Comparison of ENCODE assay signal across 11 cellular contexts in genomic region chr6:26351544-26351953, GRCh38. TPM values are rescaled to one million over a fixed set of nuclear protein-coding genes. Genes with fewer than 3 reads are reported as not detected.
DNase-seq lines count a peak whose midpoint lies in the region; ATAC-seq and TF ChIP-seq lines count a peak whose summit lies in the region.
"Had no signal": no experiment of that assay in that cellular context is flagged by ENCODE, and none has a peak within 500 bp of the region (broad histone marks: within the 10 kb centered on the region; RNA-seq: fewer than 3 reads in every experiment).

No MANE protein-coding gene starts in this region.

- ATAC-seq in psoas muscle (peak in 3 of 4 donors; percentile 42 to 48 (median 44)), GM18909 (IDR thresholded peaks at IDR 0.05; ENCODE audit: poor library complexity, unreplicated experiment) (no peak), GM21423 (IDR thresholded peaks at IDR 0.05; ENCODE audit: unreplicated experiment) (no peak), GM18498 (IDR thresholded peaks at IDR 0.05; ENCODE audit: unreplicated experiment) (no peak)
- ATAC-seq: stimulated activated memory B cell treated with anti-CD40 and anti-IgM and Interleukin-4, amounts not matched to agents 10 μg/mL and 1 μg/mL and 100 μg/mL, for 72 hours had no signal

- no peak overlapping the region for H3K4me3 ChIP-seq in psoas muscle

- DNase-seq in GM04504 (ENCODE audit: low read depth) (peak; percentile 84), RKO (ENCODE audit: low spot score) (peak; percentile 97), epidermal melanocyte (ENCODE audit: insufficient read length, low spot score) (peak; percentile 30), psoas muscle (no peak), NCI-H128 (lab: John Stamatoyannopoulos, UW; ENCODE audit: unreplicated experiment) (no peak)
- DNase-seq: activated effector memory CD4-positive, alpha-beta T cell treated with anti-CD3 and anti-CD28 coated beads, Interleukin-2, amount 50 U/mL, for 16 hours; NCI-H1436 had no signal

- 47 to 55% (median 50%) methylated on average over 4 of the region's 4 CpGs for WGBS in psoas muscle, 3 donors

- no peak for TF ChIP-seq CTCF in psoas muscle (IDR thresholded peaks at IDR 0.05)

- intact Hi-C loops in psoas muscle (cut with DNase I) = no loop called here

- H3K36me3 ChIP-seq in psoas muscle (ENCODE audit: insufficient read depth in 1 of 2, low read depth in 1 of 2) = no peaks in the 10 kb centered on the region

- H3K27me3 ChIP-seq in psoas muscle (ENCODE audit: insufficient read depth in 3 of 3, low read length in 2 of 3) = no peaks in the 10 kb centered on the region

- H3K27ac ChIP-seq in psoas muscle = no peak overlapping the region

- no peaks in the 10 kb centered on the region for H3K4me1 ChIP-seq in psoas muscle

- H3K9me3 ChIP-seq in psoas muscle = no peaks in the 10 kb centered on the region

RNA-seq across cellular contexts. Expression of gene BTN3A2, which starts 13.4 kb away (rescaled TPM):
- total RNA-seq in psoas muscle = 10 to 100 TPM in 1 of 4 donors, 1 to 10 TPM in 3; 3.2 to 11.4 (median 6.3) TPM
- polyA plus RNA-seq in psoas muscle = 1 to 10 TPM; 5.3 to 9.6 (median 7.1) TPM

RNA-seq across cellular contexts. Expression of gene BTN2A2, which starts 31.4 kb away (rescaled TPM):
- total RNA-seq in psoas muscle = 1 to 10 TPM; 1.5 to 4.9 (median 2.0) TPM
- polyA plus RNA-seq in psoas muscle = 1 to 10 TPM; 1.2 to 2.1 (median 1.4) TPM

RNA-seq across cellular contexts. Expression of gene BTN3A1, which starts 50.5 kb away (rescaled TPM):
- 1 to 10 TPM; 1.8 to 9.3 (median 3.2) TPM for total RNA-seq in psoas muscle
- 1 to 10 TPM; 2.4 to 6.2 (median 3.3) TPM for polyA plus RNA-seq in psoas muscle

Comparison
In these comparisons a context has a peak if more than half of its experiments do, and no peak if none do; other contexts are left out.
1. DNase-seq: peak in GM04504 (single experiment), RKO (single experiment) and epidermal melanocyte (single experiment); none in psoas muscle (0 of 2) and NCI-H128 (single experiment).
2. ATAC-seq: peak in psoas muscle (3 of 4); none in GM18909 (single experiment), GM21423 (single experiment) and GM18498 (single experiment).